Comparison of ENCODE assay signal across 1 cellular context in genomic region chr6:128519132-128519930, GRCh38.
TF ChIP-seq lines count a peak whose summit lies in the region.

No MANE protein-coding gene starts in this region.

TF ChIP-seq in HepG2, 621 proteins besides CTCF, POLR2A, EP300 and RAD21 (continued from another document and continues in another):
- TF ChIP-seq ZNF142 (CRISPR knock-in tag; IDR thresholded peaks at IDR 0.05) (peak; percentile 44), ZBTB21 (CRISPR knock-in tag; IDR thresholded peaks at IDR 0.05) (no peak), ZNF780A (CRISPR knock-in tag; IDR thresholded peaks at IDR 0.05) (0 out of 2 replicates have a peak, but pooled peaks have one; percentile 35), KDM4B (CRISPR knock-in tag; IDR thresholded peaks at IDR 0.05) (0 out of 2 replicates have a peak, but pooled peaks have one; percentile 25), ZNF761 (CRISPR knock-in tag; conservative IDR thresholded peaks at IDR 0.05) (no peak), ZNF782 (CRISPR knock-in tag; IDR thresholded peaks at IDR 0.05; ENCODE audit: borderline replicate concordance) (peak; percentile 26; the same call in 1 of the 2 replicates), PPARG (CRISPR knock-in tag; conservative IDR thresholded peaks at IDR 0.05) (no peak), ZNF891 (CRISPR knock-in tag; IDR thresholded peaks at IDR 0.05) (peak; percentile 81; the same call in 1 of the 2 replicates), TMF1 (CRISPR knock-in tag; IDR thresholded peaks at IDR 0.05; ENCODE audit: low read depth) (no peak), PRDM10 (CRISPR knock-in tag; IDR thresholded peaks at IDR 0.05; ENCODE audit: low read depth) (peak; percentile 24; the same call in 1 of the 2 replicates), MYC (CRISPR knock-in tag; IDR thresholded peaks at IDR 0.05; ENCODE audit: borderline replicate concordance) (peak; percentile 61; the same call in 1 of the 2 replicates), SALL2 (CRISPR knock-in tag; IDR thresholded peaks at IDR 0.05) (no peak; the same call in 1 of the 2 replicates), CREB3 (CRISPR knock-in tag; IDR thresholded peaks at IDR 0.05) (0 out of 2 replicates have a peak, but pooled peaks have one; percentile 52), AGO1 (IDR thresholded peaks at IDR 0.05; ENCODE audit: low read depth, low read length, poor library complexity, severe bottlenecking) (peak; percentile 97), LBX2 (CRISPR knock-in tag; IDR thresholded peaks at IDR 0.05; ENCODE audit: borderline replicate concordance) (no peak), U2AF1 (optimal IDR thresholded peaks at IDR 0.05; ENCODE audit: low read depth, low read length) (no peak), CREB1 (IDR thresholded peaks at IDR 0.05) (no peak), CREB1 (CRISPR knock-in tag; IDR thresholded peaks at IDR 0.05) (no peak), ZBTB44 (CRISPR knock-in tag; IDR thresholded peaks at IDR 0.05) (no peak), ZSCAN30 (CRISPR knock-in tag; IDR thresholded peaks at IDR 0.05) (peak; percentile 90), FOXM1 (CRISPR knock-in tag; IDR thresholded peaks at IDR 0.05) (0 out of 2 replicates have a peak, but pooled peaks have one; percentile 1), RARG (CRISPR knock-in tag; IDR thresholded peaks at IDR 0.05; ENCODE audit: low read depth) (no peak), FOXO4 (CRISPR knock-in tag; conservative IDR thresholded peaks at IDR 0.05) (peak; percentile 98; the same call in 1 of the 2 replicates), HNRNPLL (IDR thresholded peaks at IDR 0.05; ENCODE audit: low read depth, low read length, poor library complexity, severe bottlenecking) (peak; percentile 65), ZNF589 (CRISPR knock-in tag; conservative IDR thresholded peaks at IDR 0.05) (no peak), ARHGAP35 (CRISPR knock-in tag; IDR thresholded peaks at IDR 0.05; ENCODE audit: borderline replicate concordance) (no peak), MXD1 (CRISPR knock-in tag; IDR thresholded peaks at IDR 0.05) (peak; percentile 86; the same call in 1 of the 2 replicates), ZEB1 (IDR thresholded peaks at IDR 0.05; ENCODE audit: insufficient replicate concordance, low read depth) (peak; percentile 32), HNRNPK (IDR thresholded peaks at IDR 0.05; ENCODE audit: low read depth, low read length, poor library complexity, severe bottlenecking) (peak; percentile 4), BCLAF1 (IDR thresholded peaks at IDR 0.05) (no peak), HMGXB4 (CRISPR knock-in tag; IDR thresholded peaks at IDR 0.05; ENCODE audit: borderline replicate concordance in 1 of 2, low read depth in 1 of 2) (peak; percentile 94 to 95), PAX8 (CRISPR knock-in tag; IDR thresholded peaks at IDR 0.05; ENCODE audit: borderline replicate concordance) (no peak), ZNF720 (CRISPR knock-in tag; IDR thresholded peaks at IDR 0.05) (no peak), BCL6 (CRISPR knock-in tag; IDR thresholded peaks at IDR 0.05) (no peak; the same call in 1 of the 2 replicates), FOXJ3 (CRISPR knock-in tag; IDR thresholded peaks at IDR 0.05; ENCODE audit: borderline replicate concordance) (peak; percentile 48; the same call in 1 of the 2 replicates), PBX2 (CRISPR knock-in tag; IDR thresholded peaks at IDR 0.05) (no peak)
